Comparison of ENCODE assay signal across 14 cellular contexts in genomic region chr5:82092-82491, GRCh38. TPM values are rescaled to one million over a fixed set of nuclear protein-coding genes. Genes with fewer than 3 reads are reported as not detected.
DNase-seq lines count a peak whose midpoint lies in the region; ATAC-seq and TF ChIP-seq lines count a peak whose summit lies in the region.
"Had no signal": no experiment of that assay in that cellular context is flagged by ENCODE, and none has a peak within 500 bp of the region (broad histone marks: within the 10 kb centered on the region; RNA-seq: fewer than 3 reads in every experiment).

No MANE protein-coding gene starts in this region.

- no peaks in the 10 kb centered on the region for H3K9me3 ChIP-seq in Caco-2
- no peaks in the 10 kb centered on the region for H3K9me3 ChIP-seq in HUES64 (ENCODE audit: insufficient read depth, low read depth, low read length)
- H3K9me3 ChIP-seq: gastrocnemius medialis, tibial nerve had no signal

- CTCF ChIA-PET in Caco-2 (lab: Charles Lee), result interaction anchor here (1.0 to 1.3 kb wide), 2 partner anchors 9 to 106 kb away, joined by 3 to 5 read pairs; partner anchors contain the start of gene PLEKHG4B

- TF ChIP-seq CTCF in Caco-2 (IDR thresholded peaks at IDR 0.05; ENCODE audit: insufficient read depth in 1 of 2, low read depth in 1 of 2, low read length in 1 of 2, severe bottlenecking in 1 of 2, unreplicated experiment in 1 of 2) (no peak), brain microvascular endothelial cell (IDR thresholded peaks at IDR 0.05; ENCODE audit: low read depth, low read length, missing control alignments) (no peak), mesothelial cell of epicardium (IDR thresholded peaks at IDR 0.05; ENCODE audit: unreplicated experiment) (no peak)

- H3K9me3 Mint-ChIP-seq in Caco-2 (ENCODE audit: unreplicated experiment), result no peaks in the 10 kb centered on the region
- H3K9me3 Mint-ChIP-seq in mesothelial cell of epicardium, result no peaks in the 10 kb centered on the region

- H3K36me3 Mint-ChIP-seq in Caco-2 (ENCODE audit: insufficient read depth, unreplicated experiment) (no peaks in the 10 kb centered on the region), mesothelial cell of epicardium (no peaks in the 10 kb centered on the region)

- intact Hi-C loops in Caco-2 (cut with micrococcal nuclease; ENCODE audit: unreplicated experiment), result no loop called here

- POLR2A ChIA-PET in Caco-2 (lab: Charles Lee), result interaction anchor here (1.0 kb wide), 2 partner anchors 10 to 189 kb away, joined by 4 read pairs; partner anchors contain the start of genes PDCD6 and PLEKHG4B

- H3K4me3 ChIP-seq in Caco-2 (ENCODE audit: low read depth, low read length) (no peak overlapping the region), HUES64 (ENCODE audit: low read length) (peak overlapping the region; percentile 23), brain microvascular endothelial cell (ENCODE audit: low read depth, low read length) (no peak overlapping the region)
- H3K4me3 ChIP-seq: coronary artery, gastrocnemius medialis, GM23248, tibial nerve had no signal

- H3K27ac ChIP-seq in HUES64 (ENCODE audit: low read depth, low read length), result peak overlapping the region; percentile 33
- H3K27ac ChIP-seq in brain microvascular endothelial cell, result no peak overlapping the region
- H3K27ac ChIP-seq: coronary artery, gastrocnemius medialis, GM23248, tibial nerve had no signal

- in situ Hi-C loops in brain microvascular endothelial cell (cut with HindIII; ENCODE audit: low pct_ligation_motif_present, low sequenced_read_pairs), result no loop called here

- H3K4me1 ChIP-seq in Caco-2, result peaks cover 28% of the 10 kb centered on the region
- peaks cover 23% of the 10 kb centered on the region for H3K4me1 ChIP-seq in HUES64 (ENCODE audit: insufficient read depth, low read length)
- H3K4me1 ChIP-seq: gastrocnemius medialis, tibial nerve had no signal

- DNase-seq in Caco-2 (peak; percentile 86 to 91), brain microvascular endothelial cell (peak; percentile 39), mesothelial cell of epicardium (ENCODE audit: low spot score in 2 of 2, unreplicated experiment in 2 of 2) (peak in 1 of 2 experiments; percentile 70), NCI-H748 (lab: John Stamatoyannopoulos, UW; ENCODE audit: unreplicated experiment) (no peak), NK-92 (lab: John Stamatoyannopoulos, UW; ENCODE audit: unreplicated experiment) (no peak)
- no peak for DNase-seq in activated naive CD4-positive, alpha-beta T cell treated with Interleukin-2 at 50 U/mL for 16 hours
- DNase-seq: activated CD4-positive, alpha-beta T cell treated with anti-CD3 and anti-CD28 coated beads, Interleukin-2, amount 50 U/mL, for 1 hour; C1 segment of cervical spinal cord; gastrocnemius medialis; GM23248 had no signal

- no peaks in the 10 kb centered on the region for H3K36me3 ChIP-seq in Caco-2 (ENCODE audit: control insufficient read depth, insufficient read depth, low read length)
- H3K36me3 ChIP-seq in HUES64 (ENCODE audit: insufficient read depth, low read length), result no peaks in the 10 kb centered on the region
- H3K36me3 ChIP-seq in brain microvascular endothelial cell (replicated peaks), result no peaks in the 10 kb centered on the region
- H3K36me3 ChIP-seq: gastrocnemius medialis, tibial nerve had no signal

- WGBS in HUES64, result 21% methylated on average over 10 of the region's 10 CpGs

- no TSS peak for BruUV-seq in Caco-2 (replicated peaks; lab: Mats Ljungman, UMichigan)

- ATAC-seq in HG02798 (IDR thresholded peaks at IDR 0.05; ENCODE audit: poor library complexity, unreplicated experiment), result no peak
- ATAC-seq: gastrocnemius medialis had no signal

- peak overlapping the region; percentile 47 for H3K4me3 Mint-ChIP-seq in Caco-2 (ENCODE audit: unreplicated experiment)
- H3K4me3 Mint-ChIP-seq in mesothelial cell of epicardium, result peak overlapping the region; percentile 28

- H3K27me3 Mint-ChIP-seq in Caco-2 (ENCODE audit: insufficient read depth, unreplicated experiment) (no peaks in the 10 kb centered on the region), mesothelial cell of epicardium (ENCODE audit: low read depth) (peaks cover 16% of the 10 kb centered on the region)

- peak overlapping the region; percentile 91 for H3K27ac Mint-ChIP-seq in Caco-2 (ENCODE audit: unreplicated experiment)
- peak overlapping the region; percentile 93 for H3K27ac Mint-ChIP-seq in mesothelial cell of epicardium

- peak overlapping the region; percentile 57 for H3K9ac ChIP-seq in HUES64 (ENCODE audit: low read depth, low read length)
- H3K9ac ChIP-seq: GM23248 had no signal

- H3K27me3 ChIP-seq in Caco-2 (replicated peaks; ENCODE audit: control insufficient read depth, insufficient read depth, low read length), result no peaks in the 10 kb centered on the region
- peaks cover 1% of the 10 kb centered on the region; the same call in 1 of the 2 replicates for H3K27me3 ChIP-seq in HUES64 (ENCODE audit: insufficient read depth, low read length)
- peaks cover 14% of the 10 kb centered on the region for H3K27me3 ChIP-seq in brain microvascular endothelial cell (replicated peaks)
- H3K27me3 ChIP-seq: tibial nerve had no signal

- H3K4me1 Mint-ChIP-seq in Caco-2 (ENCODE audit: low read depth, unreplicated experiment) (peaks cover 53% of the 10 kb centered on the region), mesothelial cell of epicardium (peaks cover 38% of the 10 kb centered on the region)

RNA-seq across cellular contexts. Expression of gene PLEKHG4B, which starts 9.9 kb away (rescaled TPM):
- 15.0 TPM in 2 replicates for total RNA-seq in Caco-2 (2022)
- 26.8 TPM for polyA plus RNA-seq in HUES64 (2013, experiment 1 of 2)
- polyA plus RNA-seq in HUES64 (2013, experiment 2 of 2), result 27.2 TPM
- 65.6 to 71.2 TPM (median 70.0 TPM) in 3 replicates for total RNA-seq in mesothelial cell of epicardium
- total RNA-seq: gastrocnemius medialis, GM23248 had no signal
- polyA plus RNA-seq: GM23248 had no signal

Comparison
In these comparisons a context has a peak if more than half of its experiments do, and no peak if none do; other contexts are left out.
1. DNase-seq: peak in Caco-2 (2 of 2) and brain microvascular endothelial cell (single experiment); none in NCI-H748 (single experiment), NK-92 (single experiment) and activated naive CD4-positive, alpha-beta T cell treated with Interleukin-2 at 50 U/mL for 16 hours (single experiment).